Comparison of ENCODE assay signal across 33 cellular contexts in genomic region chr7:116182023-116182422, GRCh38.
"Had no signal": no experiment of that assay in that cellular context is flagged by ENCODE, and none has a peak within 500 bp of the region (broad histone marks: within the 10 kb centered on the region; RNA-seq: fewer than 3 reads in every experiment).

No MANE protein-coding gene starts in this region.

- H3K27ac ChIP-seq: brain microvascular endothelial cell, esophagus muscularis mucosa, foreskin keratinocyte, gastrocnemius medialis, heart right ventricle, WERI-Rb-1 had no signal

- H3K27me3 Mint-ChIP-seq: activated CD4-positive, alpha-beta T cell treated with anti-CD3 and anti-CD28 coated beads for 36 hours; activated CD8-positive, alpha-beta T cell treated with anti-CD3 and anti-CD28 coated beads for 36 hours; activated naive CD8-positive, alpha-beta T cell; activated T-helper 17 cell treated with anti-CD3 and anti-CD28 coated beads, Interleukin-2, amount 50 U/mL, for 72 hours; central memory CD8-positive, alpha-beta T cell; T-helper 17 cell had no signal

- DNase-seq: activated CD4-positive, alpha-beta T cell treated with anti-CD3 and anti-CD28 coated beads for 36 hours; activated CD4-positive, alpha-beta T cell treated with anti-CD3 and anti-CD28 coated beads, Interleukin-2, amount 50 U/mL, for 1 hour; activated CD4-positive, alpha-beta T cell treated with anti-CD3 and anti-CD28 coated beads, Interleukin-2, amount 50 U/mL, for 48 hours; activated CD4-positive, CD25-positive, alpha-beta regulatory T cell; activated CD4-positive, CD25-positive, alpha-beta regulatory T cell treated with anti-CD3 and anti-CD28 coated beads, Interleukin-2, amount 50 U/mL, for 72 hours; activated CD8-positive, alpha-beta memory T cell treated with anti-CD3 and anti-CD28 coated beads for 24 hours; activated CD8-positive, alpha-beta T cell treated with anti-CD3 and anti-CD28 coated beads for 36 hours; activated effector memory CD4-positive, alpha-beta T cell treated with Interleukin-2 at 50 U/mL for 16 hours; activated gamma-delta T cell treated with Interleukin-2 at 50 U/mL for 16 hours; activated naive CD4-positive, alpha-beta T cell treated with anti-CD3 and anti-CD28 coated beads, Interleukin-2, amount 50 U/mL, for 16 hours; activated naive CD4-positive, alpha-beta T cell treated with Interleukin-2 at 50 U/mL for 16 hours; activated T-cell treated with anti-CD3 and anti-CD28 coated beads, Interleukin-2, amount 50 U/mL, for 4 hours; amniotic stem cell; anterior cingulate cortex; brain microvascular endothelial cell; cortex of kidney; dermis blood vessel endothelial cell; effector CD4-positive, alpha-beta T cell; effector memory CD8-positive, alpha-beta T cell; erythroblast; foreskin keratinocyte; gastrocnemius medialis; glutamatergic neuron; heart right ventricle; T-helper 1 cell; T-helper 17 cell; T1000; WERI-Rb-1 had no signal

- ATAC-seq: activated CD4-positive, alpha-beta T cell treated with anti-CD3 and anti-CD28 coated beads for 36 hours; activated CD8-positive, alpha-beta T cell treated with anti-CD3 and anti-CD28 coated beads for 36 hours; activated T-cell treated with anti-CD3 and anti-CD28 coated beads, Interleukin-2, amount 50 U/mL, for 4 hours; activated T-helper 17 cell treated with anti-CD3 and anti-CD28 coated beads, Interleukin-2, amount 50 U/mL, for 72 hours; effector memory CD8-positive, alpha-beta T cell; foreskin keratinocyte; gastrocnemius medialis; heart right ventricle; T-helper 17 cell had no signal

- H3K4me1 Mint-ChIP-seq: activated T-helper 17 cell treated with anti-CD3 and anti-CD28 coated beads, Interleukin-2, amount 50 U/mL, for 72 hours; T-helper 17 cell had no signal

- H3K36me3 ChIP-seq: brain microvascular endothelial cell, esophagus muscularis mucosa, gastrocnemius medialis, heart right ventricle, WERI-Rb-1 had no signal

- H3K4me3 Mint-ChIP-seq: activated CD4-positive, alpha-beta T cell treated with anti-CD3 and anti-CD28 coated beads for 36 hours; activated CD8-positive, alpha-beta T cell treated with anti-CD3 and anti-CD28 coated beads for 36 hours; activated naive CD8-positive, alpha-beta T cell; activated T-cell treated with anti-CD3 and anti-CD28 coated beads, Interleukin-2, amount 50 U/mL, for 4 hours; activated T-helper 17 cell treated with anti-CD3 and anti-CD28 coated beads, Interleukin-2, amount 50 U/mL, for 72 hours; central memory CD8-positive, alpha-beta T cell; effector memory CD8-positive, alpha-beta T cell; T-helper 17 cell; T-helper 2 cell treated with Interferon-gamma antibody and Interleukin-4, amounts not matched to agents 5 μg/mL and 100 μg/mL, for 36 hours had no signal

- H3K27me3 ChIP-seq: brain microvascular endothelial cell, esophagus muscularis mucosa, foreskin keratinocyte, gastrocnemius medialis, heart right ventricle had no signal

- H3K9me3 ChIP-seq: gastrocnemius medialis had no signal

- H3K9me3 Mint-ChIP-seq: activated CD8-positive, alpha-beta T cell treated with anti-CD3 and anti-CD28 coated beads for 36 hours; activated T-cell treated with anti-CD3 and anti-CD28 coated beads, Interleukin-2, amount 50 U/mL, for 4 hours; activated T-helper 17 cell treated with anti-CD3 and anti-CD28 coated beads, Interleukin-2, amount 50 U/mL, for 72 hours; central memory CD8-positive, alpha-beta T cell; effector memory CD8-positive, alpha-beta T cell had no signal

- H3K36me3 Mint-ChIP-seq: activated naive CD8-positive, alpha-beta T cell had no signal

- H3K4me3 ChIP-seq: gastrocnemius medialis, heart right ventricle had no signal

- H3K27ac Mint-ChIP-seq: activated CD4-positive, alpha-beta T cell treated with anti-CD3 and anti-CD28 coated beads for 36 hours; activated CD8-positive, alpha-beta T cell treated with anti-CD3 and anti-CD28 coated beads for 36 hours; activated naive CD8-positive, alpha-beta T cell; activated T-helper 17 cell treated with anti-CD3 and anti-CD28 coated beads, Interleukin-2, amount 50 U/mL, for 72 hours; effector memory CD8-positive, alpha-beta T cell; T-helper 2 cell treated with Interferon-gamma antibody and Interleukin-4, amounts not matched to agents 5 μg/mL and 100 μg/mL, for 36 hours had no signal

- H3K4me1 ChIP-seq: gastrocnemius medialis, heart right ventricle had no signal
